2 cellular contexts compared by ENCODE assay signal in the genomic region with DNA sequence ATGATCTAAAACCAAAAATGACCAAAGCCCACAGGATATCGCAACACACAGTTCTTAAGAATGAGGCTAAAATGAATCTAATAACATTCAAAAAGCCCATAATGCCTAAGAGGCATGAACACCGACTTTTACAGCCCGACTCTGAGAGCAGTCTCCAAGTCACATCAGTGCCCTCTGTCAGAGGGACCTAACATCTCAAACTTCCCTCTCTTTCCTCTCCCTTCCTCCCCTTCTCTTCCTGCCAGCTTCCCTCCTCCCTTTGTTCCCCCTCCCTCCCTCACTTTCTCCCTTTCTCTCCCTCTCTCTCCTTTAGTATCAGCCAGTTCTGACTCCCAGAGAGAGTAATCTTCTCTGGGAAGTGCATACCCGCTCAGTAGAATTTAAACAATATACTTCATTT.
TF ChIP-seq lines count a peak whose summit lies in the region.

No MANE protein-coding gene starts in this region.

TF ChIP-seq in SK-N-SH, 30 proteins besides CTCF, POLR2A, EP300 and RAD21 (continued from another document):
- TF ChIP-seq, protein P1, sequence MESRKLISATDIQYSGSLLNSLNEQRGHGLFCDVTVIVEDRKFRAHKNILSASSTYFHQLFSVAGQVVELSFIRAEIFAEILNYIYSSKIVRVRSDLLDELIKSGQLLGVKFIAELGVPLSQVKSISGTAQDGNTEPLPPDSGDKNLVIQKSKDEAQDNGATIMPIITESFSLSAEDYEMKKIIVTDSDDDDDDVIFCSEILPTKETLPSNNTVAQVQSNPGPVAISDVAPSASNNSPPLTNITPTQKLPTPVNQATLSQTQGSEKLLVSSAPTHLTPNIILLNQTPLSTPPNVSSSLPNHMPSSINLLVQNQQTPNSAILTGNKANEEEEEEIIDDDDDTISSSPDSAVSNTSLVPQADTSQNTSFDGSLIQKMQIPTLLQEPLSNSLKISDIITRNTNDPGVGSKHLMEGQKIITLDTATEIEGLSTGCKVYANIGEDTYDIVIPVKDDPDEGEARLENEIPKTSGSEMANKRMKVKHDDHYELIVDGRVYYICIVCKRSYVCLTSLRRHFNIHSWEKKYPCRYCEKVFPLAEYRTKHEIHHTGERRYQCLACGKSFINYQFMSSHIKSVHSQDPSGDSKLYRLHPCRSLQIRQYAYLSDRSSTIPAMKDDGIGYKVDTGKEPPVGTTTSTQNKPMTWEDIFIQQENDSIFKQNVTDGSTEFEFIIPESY (IDR thresholded peaks at IDR 0.05; ENCODE audit: borderline replicate concordance, low read depth): no peak
- TF ChIP-seq FOXJ3 (CRISPR knock-in tag; IDR thresholded peaks at IDR 0.05) (no peak), FOSL2 (IDR thresholded peaks at IDR 0.05; ENCODE audit: borderline replicate concordance, low read depth) (no peak), MEF2A (IDR thresholded peaks at IDR 0.05; ENCODE audit: borderline replicate concordance, low read depth) (no peak), SIN3A (IDR thresholded peaks at IDR 0.05; ENCODE audit: borderline replicate concordance, low read depth, low read length) (no peak)
- TF ChIP-seq, protein P2, sequence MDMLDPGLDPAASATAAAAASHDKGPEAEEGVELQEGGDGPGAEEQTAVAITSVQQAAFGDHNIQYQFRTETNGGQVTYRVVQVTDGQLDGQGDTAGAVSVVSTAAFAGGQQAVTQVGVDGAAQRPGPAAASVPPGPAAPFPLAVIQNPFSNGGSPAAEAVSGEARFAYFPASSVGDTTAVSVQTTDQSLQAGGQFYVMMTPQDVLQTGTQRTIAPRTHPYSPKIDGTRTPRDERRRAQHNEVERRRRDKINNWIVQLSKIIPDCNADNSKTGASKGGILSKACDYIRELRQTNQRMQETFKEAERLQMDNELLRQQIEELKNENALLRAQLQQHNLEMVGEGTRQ (IDR thresholded peaks at IDR 0.05; ENCODE audit: borderline replicate concordance, low read depth, low read length): no peak
- TF ChIP-seq, protein P3, sequence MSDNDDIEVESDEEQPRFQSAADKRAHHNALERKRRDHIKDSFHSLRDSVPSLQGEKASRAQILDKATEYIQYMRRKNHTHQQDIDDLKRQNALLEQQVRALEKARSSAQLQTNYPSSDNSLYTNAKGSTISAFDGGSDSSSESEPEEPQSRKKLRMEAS (IDR thresholded peaks at IDR 0.05; ENCODE audit: low read depth): no peak
- TF ChIP-seq, protein P4, sequence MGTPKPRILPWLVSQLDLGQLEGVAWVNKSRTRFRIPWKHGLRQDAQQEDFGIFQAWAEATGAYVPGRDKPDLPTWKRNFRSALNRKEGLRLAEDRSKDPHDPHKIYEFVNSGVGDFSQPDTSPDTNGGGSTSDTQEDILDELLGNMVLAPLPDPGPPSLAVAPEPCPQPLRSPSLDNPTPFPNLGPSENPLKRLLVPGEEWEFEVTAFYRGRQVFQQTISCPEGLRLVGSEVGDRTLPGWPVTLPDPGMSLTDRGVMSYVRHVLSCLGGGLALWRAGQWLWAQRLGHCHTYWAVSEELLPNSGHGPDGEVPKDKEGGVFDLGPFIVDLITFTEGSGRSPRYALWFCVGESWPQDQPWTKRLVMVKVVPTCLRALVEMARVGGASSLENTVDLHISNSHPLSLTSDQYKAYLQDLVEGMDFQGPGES (IDR thresholded peaks at IDR 0.05; ENCODE audit: low read depth, low read length): no peak
- TF ChIP-seq, protein P5, sequence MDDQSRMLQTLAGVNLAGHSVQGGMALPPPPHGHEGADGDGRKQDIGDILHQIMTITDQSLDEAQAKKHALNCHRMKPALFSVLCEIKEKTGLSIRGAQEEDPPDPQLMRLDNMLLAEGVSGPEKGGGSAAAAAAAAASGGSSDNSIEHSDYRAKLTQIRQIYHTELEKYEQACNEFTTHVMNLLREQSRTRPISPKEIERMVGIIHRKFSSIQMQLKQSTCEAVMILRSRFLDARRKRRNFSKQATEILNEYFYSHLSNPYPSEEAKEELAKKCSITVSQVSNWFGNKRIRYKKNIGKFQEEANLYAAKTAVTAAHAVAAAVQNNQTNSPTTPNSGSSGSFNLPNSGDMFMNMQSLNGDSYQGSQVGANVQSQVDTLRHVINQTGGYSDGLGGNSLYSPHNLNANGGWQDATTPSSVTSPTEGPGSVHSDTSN (IDR thresholded peaks at IDR 0.05): no peak

TF ChIP-seq in SK-N-SH treated with all-trans-retinoic acid at 6 μM for 48 hours, 23 proteins besides CTCF, POLR2A, EP300 and RAD21 (continued from another document):
- TF ChIP-seq, protein P6, sequence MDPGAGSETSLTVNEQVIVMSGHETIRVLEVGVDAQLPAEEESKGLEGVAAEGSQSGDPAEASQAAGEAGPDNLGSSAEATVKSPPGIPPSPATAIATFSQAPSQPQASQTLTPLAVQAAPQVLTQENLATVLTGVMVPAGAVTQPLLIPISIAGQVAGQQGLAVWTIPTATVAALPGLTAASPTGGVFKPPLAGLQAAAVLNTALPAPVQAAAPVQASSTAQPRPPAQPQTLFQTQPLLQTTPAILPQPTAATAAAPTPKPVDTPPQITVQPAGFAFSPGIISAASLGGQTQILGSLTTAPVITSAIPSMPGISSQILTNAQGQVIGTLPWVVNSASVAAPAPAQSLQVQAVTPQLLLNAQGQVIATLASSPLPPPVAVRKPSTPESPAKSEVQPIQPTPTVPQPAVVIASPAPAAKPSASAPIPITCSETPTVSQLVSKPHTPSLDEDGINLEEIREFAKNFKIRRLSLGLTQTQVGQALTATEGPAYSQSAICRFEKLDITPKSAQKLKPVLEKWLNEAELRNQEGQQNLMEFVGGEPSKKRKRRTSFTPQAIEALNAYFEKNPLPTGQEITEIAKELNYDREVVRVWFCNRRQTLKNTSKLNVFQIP (CRISPR knock-in tag; IDR thresholded peaks at IDR 0.05; ENCODE audit: borderline replicate concordance, low read depth): no peak
- TF ChIP-seq ARNTL (CRISPR knock-in tag; IDR thresholded peaks at IDR 0.05; ENCODE audit: borderline replicate concordance, low read depth) (no peak), OSR1 (CRISPR knock-in tag; IDR thresholded peaks at IDR 0.05) (no peak), RARB (CRISPR knock-in tag; IDR thresholded peaks at IDR 0.05) (no peak), ZNF70 (CRISPR knock-in tag; IDR thresholded peaks at IDR 0.05) (no peak), GLIS3 (CRISPR knock-in tag; IDR thresholded peaks at IDR 0.05) (no peak)
